10 cellular contexts compared by ENCODE assay signal in genomic region chr7:44750424-44750823, GRCh38. TPM values are rescaled to one million over a fixed set of nuclear protein-coding genes. Genes with fewer than 3 reads are reported as not detected.
A peak's percentile ranks its signal among the peaks of the same experiment; 100 is the strongest.
DNase-seq lines count a peak whose midpoint lies in the region; TF ChIP-seq lines count a peak whose summit lies in the region.
"Had no signal": no experiment of that assay in that cellular context is flagged by ENCODE, and none has a peak within 500 bp of the region (broad histone marks: within the 10 kb centered on the region; RNA-seq: fewer than 3 reads in every experiment).

No MANE protein-coding gene starts in this region.

- peaks cover 52% of the 10 kb centered on the region for H3K4me1 Mint-ChIP-seq in activated T-helper 1 cell treated with anti-CD3 and anti-CD28 coated beads, Interleukin-12 subunit alpha, Interleukin-12 subunit beta, Interleukin-2, Interleukin-4 antibody, amounts not matched to agents 30 ng/mL and 10 ng/mL and 1 ng/mL, durations not matched to agents 14 hours and 24 hours and 36 hours (ENCODE audit: low read depth)
- H3K4me1 Mint-ChIP-seq in mesothelial cell of epicardium, result peaks cover 31% of the 10 kb centered on the region

- H3K4me3 ChIP-seq in ACC112 (ENCODE audit: low read depth, low read length), result peak overlapping the region; percentile 78
- H3K4me3 ChIP-seq in GM12864 (ENCODE audit: low read depth, low read length), result peak overlapping the region; percentile 91
- H3K4me3 ChIP-seq in breast epithelium, result peak overlapping the region in 1 of 3 donors; percentile 89

- H3K4me1 ChIP-seq in ACC112 (ENCODE audit: control insufficient read depth, insufficient read depth, low read length, unreplicated experiment) (peaks cover 24% of the 10 kb centered on the region), breast epithelium (peaks cover 4 to 15% of the 10 kb centered on the region in 2 donors)
- H3K4me1 ChIP-seq: foreskin keratinocyte had no signal

- no peak for TF ChIP-seq CTCF in GM12864 (IDR thresholded peaks at IDR 0.05; ENCODE audit: low read depth, low read length, missing control alignments)
- no peak for TF ChIP-seq CTCF in mesothelial cell of epicardium (IDR thresholded peaks at IDR 0.05; ENCODE audit: unreplicated experiment)
- no peak for TF ChIP-seq CTCF in breast epithelium (IDR thresholded peaks at IDR 0.05)

- no peaks in the 10 kb centered on the region for H3K27me3 ChIP-seq in ACC112 (ENCODE audit: insufficient read depth, low read length)
- H3K27me3 ChIP-seq in breast epithelium, result no peaks in the 10 kb centered on the region
- H3K27me3 ChIP-seq: foreskin keratinocyte had no signal

- H3K27ac ChIP-seq in ACC112 (ENCODE audit: low read depth, low read length) (no peak overlapping the region), breast epithelium (no peak overlapping the region)
- H3K27ac ChIP-seq: foreskin keratinocyte had no signal

- peak overlapping the region; percentile 95 for H3K27ac Mint-ChIP-seq in activated T-helper 1 cell treated with anti-CD3 and anti-CD28 coated beads, Interleukin-12 subunit alpha, Interleukin-12 subunit beta, Interleukin-2, Interleukin-4 antibody, amounts not matched to agents 30 ng/mL and 10 ng/mL and 1 ng/mL, durations not matched to agents 14 hours and 24 hours and 36 hours
- peak overlapping the region; percentile 6 for H3K27ac Mint-ChIP-seq in mesothelial cell of epicardium

- H3K27me3 Mint-ChIP-seq in activated T-helper 1 cell treated with anti-CD3 and anti-CD28 coated beads, Interleukin-12 subunit alpha, Interleukin-12 subunit beta, Interleukin-2, Interleukin-4 antibody, amounts not matched to agents 30 ng/mL and 10 ng/mL and 1 ng/mL, durations not matched to agents 14 hours and 24 hours and 36 hours (ENCODE audit: insufficient read depth), result no peaks in the 10 kb centered on the region
- H3K27me3 Mint-ChIP-seq in mesothelial cell of epicardium (ENCODE audit: low read depth), result no peaks in the 10 kb centered on the region

- H3K36me3 ChIP-seq in ACC112 (ENCODE audit: insufficient read depth, low read length) (no peaks in the 10 kb centered on the region), breast epithelium (no peaks in the 10 kb centered on the region)

- TF ChIP-seq POLR2A in breast epithelium (IDR thresholded peaks at IDR 0.05), result no peak

- intact Hi-C loops in activated T-helper 1 cell treated with anti-CD3 and anti-CD28 coated beads, Interleukin-12 subunit alpha, Interleukin-12 subunit beta, Interleukin-2, Interleukin-4 antibody, amounts not matched to agents 30 ng/mL and 10 ng/mL and 1 ng/mL, durations not matched to agents 14 hours and 24 hours and 36 hours (cut with micrococcal nuclease), result loop anchor here (5.0 kb wide), 1 partner anchor 668 kb away; the partner anchor contains the start of gene POLM
- intact Hi-C loops in breast epithelium (cut with DNase I; ENCODE audit: low total_unique reads), result no loop called here

- no peaks in the 10 kb centered on the region for H3K9me3 Mint-ChIP-seq in activated T-helper 1 cell treated with anti-CD3 and anti-CD28 coated beads, Interleukin-12 subunit alpha, Interleukin-12 subunit beta, Interleukin-2, Interleukin-4 antibody, amounts not matched to agents 30 ng/mL and 10 ng/mL and 1 ng/mL, durations not matched to agents 14 hours and 24 hours and 36 hours
- H3K9me3 Mint-ChIP-seq in mesothelial cell of epicardium, result peaks cover 3% of the 10 kb centered on the region

- H2AFZ ChIP-seq in ACC112 (ENCODE audit: low read length, unreplicated experiment), result no peak overlapping the region

- no peaks in the 10 kb centered on the region for H3K9me3 ChIP-seq in breast epithelium

- peaks cover 16% of the 10 kb centered on the region for H3K36me3 Mint-ChIP-seq in activated T-helper 1 cell treated with anti-CD3 and anti-CD28 coated beads, Interleukin-12 subunit alpha, Interleukin-12 subunit beta, Interleukin-2, Interleukin-4 antibody, amounts not matched to agents 30 ng/mL and 10 ng/mL and 1 ng/mL, durations not matched to agents 14 hours and 24 hours and 36 hours (ENCODE audit: low read depth)
- H3K36me3 Mint-ChIP-seq in mesothelial cell of epicardium, result peaks cover 10% of the 10 kb centered on the region

- in situ Hi-C loops in ACHN (cut with HindIII; ENCODE audit: low pct_ligation_motif_present, low pct_unique_long_range_greater_than_20kb, low sequenced_read_pairs), result no loop called here

- no peak for DNase-seq in GM12864 (ENCODE audit: low read depth)
- no peak for DNase-seq in activated T-helper 1 cell treated with anti-CD3 and anti-CD28 coated beads, Interleukin-12 subunit alpha, Interleukin-12 subunit beta, Interleukin-2, Interleukin-4 antibody, amounts not matched to agents 30 ng/mL and 10 ng/mL and 1 ng/mL, durations not matched to agents 14 hours and 24 hours and 36 hours (ENCODE audit: low spot score)
- DNase-seq in mesothelial cell of epicardium (ENCODE audit: low spot score in 2 of 2, unreplicated experiment in 2 of 2), result no peak
- no peak for DNase-seq in middle frontal gyrus (ENCODE audit: extremely low spot score, low spot score)
- DNase-seq in ACHN, result no peak
- DNase-seq in NCI-H1092 (lab: John Stamatoyannopoulos, UW), result no peak
- DNase-seq in breast epithelium (ENCODE audit: low spot score in 2 of 2), result no peak
- DNase-seq: aorta, foreskin keratinocyte had no signal

- peak overlapping the region; percentile 92 for H3K4me3 Mint-ChIP-seq in activated T-helper 1 cell treated with anti-CD3 and anti-CD28 coated beads, Interleukin-12 subunit alpha, Interleukin-12 subunit beta, Interleukin-2, Interleukin-4 antibody, amounts not matched to agents 30 ng/mL and 10 ng/mL and 1 ng/mL, durations not matched to agents 14 hours and 24 hours and 36 hours
- peak overlapping the region; percentile 69 for H3K4me3 Mint-ChIP-seq in mesothelial cell of epicardium

- peaks cover 42% of the 10 kb centered on the region for H3K79me2 ChIP-seq in ACC112 (ENCODE audit: control insufficient read depth, insufficient read depth, low read length, unreplicated experiment)

RNA-seq across cellular contexts. Expression of gene ZMIZ2, which starts 1.8 kb away (rescaled TPM):
- total RNA-seq in activated T-helper 1 cell treated with anti-CD3 and anti-CD28 coated beads, Interleukin-12 subunit alpha, Interleukin-12 subunit beta, Interleukin-2, Interleukin-4 antibody, amounts not matched to agents 30 ng/mL and 10 ng/mL and 1 ng/mL, durations not matched to agents 14 hours and 24 hours and 36 hours, result 123 and 129 TPM in 2 replicates
- total RNA-seq in mesothelial cell of epicardium, result 164 to 169 TPM (median 164 TPM) in 3 replicates
- total RNA-seq in breast epithelium, result 10 to 100 TPM; 12.5 to 30.1 (median 23.6) TPM

RNA-seq across cellular contexts. Expression of gene PPIA, which starts 46.1 kb away (rescaled TPM):
- 2,141 and 2,153 TPM in 2 replicates for total RNA-seq in activated T-helper 1 cell treated with anti-CD3 and anti-CD28 coated beads, Interleukin-12 subunit alpha, Interleukin-12 subunit beta, Interleukin-2, Interleukin-4 antibody, amounts not matched to agents 30 ng/mL and 10 ng/mL and 1 ng/mL, durations not matched to agents 14 hours and 24 hours and 36 hours
- total RNA-seq in mesothelial cell of epicardium (935 to 982 TPM (median 943 TPM) in 3 replicates), breast epithelium (1,000 to 10,000 TPM; 1,127 to 1,313 (median 1,259) TPM)
